ENCODE assay signal across 3 cellular contexts in genomic region chr6:116495161-116495560, GRCh38. TPM values are rescaled to one million over a fixed set of nuclear protein-coding genes. Genes with fewer than 3 reads are reported as not detected.
"Had no signal": no experiment of that assay in that cellular context is flagged by ENCODE, and none has a peak within 500 bp of the region (broad histone marks: within the 10 kb centered on the region; RNA-seq: fewer than 3 reads in every experiment).

No MANE protein-coding gene starts in this region.

RNA-seq across cellular contexts. Expression of gene CALHM5, which starts 16.3 kb away (rescaled TPM):
- total RNA-seq: MCF 10A had no signal

RNA-seq across cellular contexts. Expression of gene CALHM6, which starts 34.0 kb away (rescaled TPM):
- total RNA-seq: MCF 10A had no signal

RNA-seq across cellular contexts. Expression of gene TRAPPC3L, which starts 50.3 kb away (rescaled TPM):
- total RNA-seq: MCF 10A, NCI-H460 had no signal

RNA-seq across cellular contexts. Expression of gene CALHM4, which starts 58.4 kb away (rescaled TPM):
- total RNA-seq: M059J, MCF 10A, NCI-H460 had no signal
